In the genomic region with DNA sequence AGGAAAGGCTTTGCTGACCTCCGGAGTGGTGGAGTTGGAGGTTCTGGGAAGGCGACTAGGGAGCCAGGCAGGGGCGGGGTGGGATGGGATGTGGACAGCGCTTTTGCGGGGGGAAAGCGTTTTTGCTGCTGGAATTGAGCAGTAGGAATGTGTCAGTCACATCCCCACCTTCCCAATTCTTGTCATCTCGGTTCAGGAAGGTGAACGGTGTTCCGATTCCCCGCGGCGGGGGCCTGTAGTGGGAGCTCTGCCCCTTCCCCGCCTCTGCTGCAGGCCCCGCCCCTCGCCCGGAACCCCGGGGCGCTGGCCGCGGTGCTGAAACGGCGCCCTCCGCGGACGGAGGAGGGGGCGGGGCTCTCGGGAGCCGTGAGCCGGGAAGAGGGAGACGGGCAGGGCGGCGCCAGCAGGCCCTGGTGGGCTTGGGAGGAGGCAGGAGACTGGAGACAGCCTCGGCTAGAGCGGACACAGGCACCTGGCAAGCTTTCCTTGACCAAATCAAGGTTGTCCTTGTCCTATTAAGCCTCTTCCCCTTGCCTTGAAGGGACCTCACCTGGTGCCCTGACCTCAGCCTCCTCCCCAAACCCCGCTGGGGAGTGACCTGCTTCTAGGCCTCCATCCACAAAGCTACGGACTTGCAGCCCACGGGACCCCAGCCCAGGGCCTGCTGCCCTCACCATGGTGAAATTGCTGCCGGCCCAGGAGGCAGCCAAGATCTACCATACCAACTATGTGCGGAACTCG, we compare ENCODE assay signal across 1 cellular context.
TF ChIP-seq lines count a peak whose summit lies in the region.

TSS of gene LHFPL5 (plus strand) at position 357 of the 741 bp plus-strand sequence. CDS start at position 676, 319 bp downstream.

TF ChIP-seq in HepG2, 621 proteins besides CTCF, POLR2A, EP300 and RAD21 (continued from another document and continues in another):
- TF ChIP-seq HOXA5 (CRISPR knock-in tag; IDR thresholded peaks at IDR 0.05) (peak; percentile 100), NR2F1 (CRISPR knock-in tag; IDR thresholded peaks at IDR 0.05) (peak in 1 of 2 experiments; percentile 69; a peak in 1 of 4 replicates), MAZ (IDR thresholded peaks at IDR 0.05; ENCODE audit: borderline replicate concordance, low read depth, low read length) (peak; percentile 93), MAZ (CRISPR knock-in tag; IDR thresholded peaks at IDR 0.05; ENCODE audit: low read depth) (peak; percentile 100), ZNF563 (CRISPR knock-in tag; IDR thresholded peaks at IDR 0.05) (peak; percentile 99), TMF1 (CRISPR knock-in tag; IDR thresholded peaks at IDR 0.05; ENCODE audit: low read depth) (peak; percentile 100), SCMH1 (CRISPR knock-in tag; IDR thresholded peaks at IDR 0.05; ENCODE audit: borderline replicate concordance) (no peak), RXRA (CRISPR knock-in tag; IDR thresholded peaks at IDR 0.05) (peak; percentile 73; the same call in 1 of the 2 replicates), ZNF468 (CRISPR knock-in tag; IDR thresholded peaks at IDR 0.05) (0 out of 2 replicates have a peak, but pooled peaks have one; percentile 76), SP140L (CRISPR knock-in tag; IDR thresholded peaks at IDR 0.05; ENCODE audit: borderline replicate concordance) (peak; percentile 99; the same call in 1 of the 2 replicates), RFX1 (IDR thresholded peaks at IDR 0.05) (no peak), YEATS4 (CRISPR knock-in tag; IDR thresholded peaks at IDR 0.05; ENCODE audit: borderline replicate concordance) (peak; percentile 83), ZNF564 (CRISPR knock-in tag; IDR thresholded peaks at IDR 0.05) (peak; percentile 96), ZNF543 (CRISPR knock-in tag; IDR thresholded peaks at IDR 0.05) (peak; percentile 98), ZFP82 (CRISPR knock-in tag; IDR thresholded peaks at IDR 0.05; ENCODE audit: borderline replicate concordance) (peak; percentile 98), JUN (CRISPR knock-in tag; IDR thresholded peaks at IDR 0.05) (0 out of 2 replicates have a peak, but pooled peaks have one; percentile 52), ZNF816 (CRISPR knock-in tag; IDR thresholded peaks at IDR 0.05; ENCODE audit: borderline replicate concordance) (peak; percentile 99), KMT2B (CRISPR knock-in tag; IDR thresholded peaks at IDR 0.05) (peak; percentile 94), AGO2 (optimal IDR thresholded peaks at IDR 0.05; ENCODE audit: low read depth, low read length) (no peak), CCDC6 (CRISPR knock-in tag; IDR thresholded peaks at IDR 0.05) (peak; percentile 99), ZNF792 (CRISPR knock-in tag; IDR thresholded peaks at IDR 0.05) (peak; percentile 99), ZNF557 (CRISPR knock-in tag; IDR thresholded peaks at IDR 0.05) (peak; percentile 99), ZNF556 (CRISPR knock-in tag; IDR thresholded peaks at IDR 0.05; ENCODE audit: borderline replicate concordance) (peak; percentile 89; the same call in 1 of the 2 replicates), ETV5 (CRISPR knock-in tag; IDR thresholded peaks at IDR 0.05; ENCODE audit: borderline replicate concordance) (peak; percentile 97), SNAPC4 (CRISPR knock-in tag; IDR thresholded peaks at IDR 0.05) (peak; percentile 64; the same call in 1 of the 2 replicates), ZNF720 (CRISPR knock-in tag; IDR thresholded peaks at IDR 0.05) (no peak), ZSCAN12 (CRISPR knock-in tag; IDR thresholded peaks at IDR 0.05) (peak; percentile 99), MBNL3 (CRISPR knock-in tag; conservative IDR thresholded peaks at IDR 0.05) (no peak), ZNF496 (CRISPR knock-in tag; IDR thresholded peaks at IDR 0.05; ENCODE audit: insufficient replicate concordance) (no peak), NFKBIZ (CRISPR knock-in tag; IDR thresholded peaks at IDR 0.05) (peak; percentile 98), NCOA1 (CRISPR knock-in tag; IDR thresholded peaks at IDR 0.05) (peak; percentile 94; the same call in 1 of the 2 replicates), ZNF225 (CRISPR knock-in tag; IDR thresholded peaks at IDR 0.05) (peak; percentile 98; the same call in 1 of the 2 replicates), ZNF329 (CRISPR knock-in tag; IDR thresholded peaks at IDR 0.05; ENCODE audit: low read depth) (peak; percentile 91), IRX3 (CRISPR knock-in tag; IDR thresholded peaks at IDR 0.05; ENCODE audit: borderline replicate concordance, low read depth) (peak; percentile 99), CEBPG (CRISPR knock-in tag; IDR thresholded peaks at IDR 0.05) (peak; percentile 60), ZNF282 (IDR thresholded peaks at IDR 0.05; ENCODE audit: partially characterized antibody) (no peak), ZNF362 (CRISPR knock-in tag; IDR thresholded peaks at IDR 0.05; ENCODE audit: borderline replicate concordance) (no peak), ZBTB34 (CRISPR knock-in tag; IDR thresholded peaks at IDR 0.05) (0 out of 2 replicates have a peak, but pooled peaks have one; percentile 77), ZNF234 (CRISPR knock-in tag; conservative IDR thresholded peaks at IDR 0.05) (peak; percentile 95; the same call in 1 of the 2 replicates), TARDBP (CRISPR knock-in tag; IDR thresholded peaks at IDR 0.05) (peak; percentile 86), ASH2L (IDR thresholded peaks at IDR 0.05; ENCODE audit: insufficient read length, low read depth, low read length) (no peak)
- TF ChIP-seq, protein P1, sequence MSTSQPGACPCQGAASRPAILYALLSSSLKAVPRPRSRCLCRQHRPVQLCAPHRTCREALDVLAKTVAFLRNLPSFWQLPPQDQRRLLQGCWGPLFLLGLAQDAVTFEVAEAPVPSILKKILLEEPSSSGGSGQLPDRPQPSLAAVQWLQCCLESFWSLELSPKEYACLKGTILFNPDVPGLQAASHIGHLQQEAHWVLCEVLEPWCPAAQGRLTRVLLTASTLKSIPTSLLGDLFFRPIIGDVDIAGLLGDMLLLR (CRISPR knock-in tag; IDR thresholded peaks at IDR 0.05) = peak; percentile 95
- TF ChIP-seq, protein P2, sequence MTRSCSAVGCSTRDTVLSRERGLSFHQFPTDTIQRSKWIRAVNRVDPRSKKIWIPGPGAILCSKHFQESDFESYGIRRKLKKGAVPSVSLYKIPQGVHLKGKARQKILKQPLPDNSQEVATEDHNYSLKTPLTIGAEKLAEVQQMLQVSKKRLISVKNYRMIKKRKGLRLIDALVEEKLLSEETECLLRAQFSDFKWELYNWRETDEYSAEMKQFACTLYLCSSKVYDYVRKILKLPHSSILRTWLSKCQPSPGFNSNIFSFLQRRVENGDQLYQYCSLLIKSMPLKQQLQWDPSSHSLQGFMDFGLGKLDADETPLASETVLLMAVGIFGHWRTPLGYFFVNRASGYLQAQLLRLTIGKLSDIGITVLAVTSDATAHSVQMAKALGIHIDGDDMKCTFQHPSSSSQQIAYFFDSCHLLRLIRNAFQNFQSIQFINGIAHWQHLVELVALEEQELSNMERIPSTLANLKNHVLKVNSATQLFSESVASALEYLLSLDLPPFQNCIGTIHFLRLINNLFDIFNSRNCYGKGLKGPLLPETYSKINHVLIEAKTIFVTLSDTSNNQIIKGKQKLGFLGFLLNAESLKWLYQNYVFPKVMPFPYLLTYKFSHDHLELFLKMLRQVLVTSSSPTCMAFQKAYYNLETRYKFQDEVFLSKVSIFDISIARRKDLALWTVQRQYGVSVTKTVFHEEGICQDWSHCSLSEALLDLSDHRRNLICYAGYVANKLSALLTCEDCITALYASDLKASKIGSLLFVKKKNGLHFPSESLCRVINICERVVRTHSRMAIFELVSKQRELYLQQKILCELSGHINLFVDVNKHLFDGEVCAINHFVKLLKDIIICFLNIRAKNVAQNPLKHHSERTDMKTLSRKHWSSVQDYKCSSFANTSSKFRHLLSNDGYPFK (CRISPR knock-in tag; IDR thresholded peaks at IDR 0.05; ENCODE audit: borderline replicate concordance) = peak; percentile 84
- TF ChIP-seq, protein P3, sequence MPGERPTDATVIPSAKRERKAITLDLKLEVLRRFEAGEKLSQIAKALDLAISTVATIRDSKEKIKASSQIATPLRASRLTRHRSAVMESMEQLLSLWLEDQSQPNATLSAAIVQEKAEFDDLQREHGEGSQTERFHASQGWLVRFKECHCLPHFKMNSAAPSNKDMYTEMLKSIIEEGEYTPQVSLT (CRISPR knock-in tag; IDR thresholded peaks at IDR 0.05; ENCODE audit: borderline replicate concordance, low read depth) = no peak
- TF ChIP-seq, protein P4, sequence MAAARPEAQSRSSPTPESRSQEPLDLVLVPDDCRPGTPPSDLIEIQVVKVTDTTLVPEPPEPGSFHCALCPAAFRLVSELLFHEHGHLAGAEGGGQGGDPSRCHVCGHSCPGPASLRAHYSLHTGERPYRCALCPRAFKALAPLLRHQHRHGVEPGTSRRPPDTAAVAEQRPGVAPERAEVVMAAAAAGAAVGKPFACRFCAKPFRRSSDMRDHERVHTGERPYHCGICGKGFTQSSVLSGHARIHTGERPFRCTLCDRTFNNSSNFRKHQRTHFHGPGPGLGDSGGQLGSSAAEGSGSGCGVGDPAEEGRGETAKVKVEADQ (CRISPR knock-in tag; IDR thresholded peaks at IDR 0.05; ENCODE audit: borderline replicate concordance) = peak; percentile 97
- TF ChIP-seq, protein P5, sequence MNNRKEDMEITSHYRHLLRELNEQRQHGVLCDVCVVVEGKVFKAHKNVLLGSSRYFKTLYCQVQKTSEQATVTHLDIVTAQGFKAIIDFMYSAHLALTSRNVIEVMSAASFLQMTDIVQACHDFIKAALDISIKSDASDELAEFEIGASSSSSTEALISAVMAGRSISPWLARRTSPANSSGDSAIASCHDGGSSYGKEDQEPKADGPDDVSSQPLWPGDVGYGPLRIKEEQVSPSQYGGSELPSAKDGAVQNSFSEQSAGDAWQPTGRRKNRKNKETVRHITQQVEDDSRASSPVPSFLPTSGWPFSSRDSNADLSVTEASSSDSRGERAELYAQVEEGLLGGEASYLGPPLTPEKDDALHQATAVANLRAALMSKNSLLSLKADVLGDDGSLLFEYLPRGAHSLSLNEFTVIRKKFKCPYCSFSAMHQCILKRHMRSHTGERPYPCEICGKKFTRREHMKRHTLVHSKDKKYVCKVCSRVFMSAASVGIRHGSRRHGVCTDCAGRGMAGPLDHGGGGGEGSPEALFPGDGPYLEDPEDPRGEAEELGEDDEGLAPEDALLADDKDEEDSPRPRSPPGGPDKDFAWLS (CRISPR knock-in tag; IDR thresholded peaks at IDR 0.05; ENCODE audit: borderline replicate concordance) = no peak
- TF ChIP-seq, protein P6, sequence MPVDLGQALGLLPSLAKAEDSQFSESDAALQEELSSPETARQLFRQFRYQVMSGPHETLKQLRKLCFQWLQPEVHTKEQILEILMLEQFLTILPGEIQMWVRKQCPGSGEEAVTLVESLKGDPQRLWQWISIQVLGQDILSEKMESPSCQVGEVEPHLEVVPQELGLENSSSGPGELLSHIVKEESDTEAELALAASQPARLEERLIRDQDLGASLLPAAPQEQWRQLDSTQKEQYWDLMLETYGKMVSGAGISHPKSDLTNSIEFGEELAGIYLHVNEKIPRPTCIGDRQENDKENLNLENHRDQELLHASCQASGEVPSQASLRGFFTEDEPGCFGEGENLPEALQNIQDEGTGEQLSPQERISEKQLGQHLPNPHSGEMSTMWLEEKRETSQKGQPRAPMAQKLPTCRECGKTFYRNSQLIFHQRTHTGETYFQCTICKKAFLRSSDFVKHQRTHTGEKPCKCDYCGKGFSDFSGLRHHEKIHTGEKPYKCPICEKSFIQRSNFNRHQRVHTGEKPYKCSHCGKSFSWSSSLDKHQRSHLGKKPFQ (CRISPR knock-in tag; IDR thresholded peaks at IDR 0.05; ENCODE audit: insufficient replicate concordance) = peak; percentile 87
